1 cellular context compared by ENCODE assay signal in the genomic region with DNA sequence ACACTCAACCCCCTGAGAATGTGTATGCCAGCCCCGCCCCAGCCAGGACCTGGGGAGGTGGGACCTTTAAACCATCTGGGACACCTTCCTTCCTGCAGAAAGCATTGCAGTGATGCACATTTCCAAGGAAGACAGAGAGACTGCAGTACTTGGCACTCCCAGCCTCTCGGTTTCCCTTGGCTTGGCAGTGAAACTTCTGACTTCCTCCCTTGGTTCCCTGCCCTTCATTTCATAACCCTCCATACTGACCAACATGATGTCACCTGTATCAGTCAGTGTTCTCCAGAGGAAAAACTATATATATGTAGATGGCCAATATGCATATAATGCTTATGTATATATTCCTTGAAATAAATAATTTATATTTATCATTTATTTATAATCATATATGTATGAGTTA.
TF ChIP-seq lines count a peak whose summit lies in the region.

No MANE protein-coding gene starts in this region.

TF ChIP-seq in GM23338, 12 proteins besides CTCF, POLR2A, EP300 and RAD21 (continued from another document):
- TF ChIP-seq, protein P1, sequence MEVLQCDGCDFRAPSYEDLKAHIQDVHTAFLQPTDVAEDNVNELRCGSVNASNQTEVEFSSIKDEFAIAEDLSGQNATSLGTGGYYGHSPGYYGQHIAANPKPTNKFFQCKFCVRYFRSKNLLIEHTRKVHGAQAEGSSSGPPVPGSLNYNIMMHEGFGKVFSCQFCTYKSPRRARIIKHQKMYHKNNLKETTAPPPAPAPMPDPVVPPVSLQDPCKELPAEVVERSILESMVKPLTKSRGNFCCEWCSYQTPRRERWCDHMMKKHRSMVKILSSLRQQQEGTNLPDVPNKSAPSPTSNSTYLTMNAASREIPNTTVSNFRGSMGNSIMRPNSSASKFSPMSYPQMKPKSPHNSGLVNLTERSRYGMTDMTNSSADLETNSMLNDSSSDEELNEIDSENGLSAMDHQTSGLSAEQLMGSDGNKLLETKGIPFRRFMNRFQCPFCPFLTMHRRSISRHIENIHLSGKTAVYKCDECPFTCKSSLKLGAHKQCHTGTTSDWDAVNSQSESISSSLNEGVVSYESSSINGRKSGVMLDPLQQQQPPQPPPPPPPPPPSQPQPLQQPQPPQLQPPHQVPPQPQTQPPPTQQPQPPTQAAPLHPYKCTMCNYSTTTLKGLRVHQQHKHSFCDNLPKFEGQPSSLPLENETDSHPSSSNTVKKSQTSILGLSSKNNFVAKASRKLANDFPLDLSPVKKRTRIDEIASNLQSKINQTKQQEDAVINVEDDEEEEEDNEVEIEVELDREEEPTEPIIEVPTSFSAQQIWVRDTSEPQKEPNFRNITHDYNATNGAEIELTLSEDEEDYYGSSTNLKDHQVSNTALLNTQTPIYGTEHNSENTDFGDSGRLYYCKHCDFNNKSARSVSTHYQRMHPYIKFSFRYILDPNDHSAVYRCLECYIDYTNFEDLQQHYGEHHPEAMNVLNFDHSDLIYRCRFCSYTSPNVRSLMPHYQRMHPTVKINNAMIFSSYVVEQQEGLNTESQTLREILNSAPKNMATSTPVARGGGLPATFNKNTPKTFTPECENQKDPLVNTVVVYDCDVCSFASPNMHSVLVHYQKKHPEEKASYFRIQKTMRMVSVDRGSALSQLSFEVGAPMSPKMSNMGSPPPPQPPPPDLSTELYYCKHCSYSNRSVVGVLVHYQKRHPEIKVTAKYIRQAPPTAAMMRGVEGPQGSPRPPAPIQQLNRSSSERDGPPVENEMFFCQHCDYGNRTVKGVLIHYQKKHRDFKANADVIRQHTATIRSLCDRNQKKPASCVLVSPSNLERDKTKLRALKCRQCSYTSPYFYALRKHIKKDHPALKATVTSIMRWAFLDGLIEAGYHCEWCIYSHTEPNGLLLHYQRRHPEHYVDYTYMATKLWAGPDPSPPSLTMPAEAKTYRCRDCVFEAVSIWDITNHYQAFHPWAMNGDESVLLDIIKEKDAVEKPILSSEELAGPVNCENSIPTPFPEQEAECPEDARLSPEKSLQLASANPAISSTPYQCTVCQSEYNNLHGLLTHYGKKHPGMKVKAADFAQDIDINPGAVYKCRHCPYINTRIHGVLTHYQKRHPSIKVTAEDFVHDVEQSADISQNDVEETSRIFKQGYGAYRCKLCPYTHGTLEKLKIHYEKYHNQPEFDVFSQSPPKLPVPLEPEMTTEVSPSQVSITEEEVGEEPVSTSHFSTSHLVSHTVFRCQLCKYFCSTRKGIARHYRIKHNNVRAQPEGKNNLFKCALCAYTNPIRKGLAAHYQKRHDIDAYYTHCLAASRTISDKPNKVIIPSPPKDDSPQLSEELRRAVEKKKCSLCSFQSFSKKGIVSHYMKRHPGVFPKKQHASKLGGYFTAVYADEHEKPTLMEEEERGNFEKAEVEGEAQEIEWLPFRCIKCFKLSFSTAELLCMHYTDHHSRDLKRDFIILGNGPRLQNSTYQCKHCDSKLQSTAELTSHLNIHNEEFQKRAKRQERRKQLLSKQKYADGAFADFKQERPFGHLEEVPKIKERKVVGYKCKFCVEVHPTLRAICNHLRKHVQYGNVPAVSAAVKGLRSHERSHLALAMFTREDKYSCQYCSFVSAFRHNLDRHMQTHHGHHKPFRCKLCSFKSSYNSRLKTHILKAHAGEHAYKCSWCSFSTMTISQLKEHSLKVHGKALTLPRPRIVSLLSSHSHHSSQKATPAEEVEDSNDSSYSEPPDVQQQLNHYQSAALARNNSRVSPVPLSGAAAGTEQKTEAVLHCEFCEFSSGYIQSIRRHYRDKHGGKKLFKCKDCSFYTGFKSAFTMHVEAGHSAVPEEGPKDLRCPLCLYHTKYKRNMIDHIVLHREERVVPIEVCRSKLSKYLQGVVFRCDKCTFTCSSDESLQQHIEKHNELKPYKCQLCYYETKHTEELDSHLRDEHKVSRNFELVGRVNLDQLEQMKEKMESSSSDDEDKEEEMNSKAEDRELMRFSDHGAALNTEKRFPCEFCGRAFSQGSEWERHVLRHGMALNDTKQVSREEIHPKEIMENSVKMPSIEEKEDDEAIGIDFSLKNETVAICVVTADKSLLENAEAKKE (CRISPR knock-in tag; IDR thresholded peaks at IDR 0.05), result no peak
- TF ChIP-seq STAT1 (IDR thresholded peaks at IDR 0.05; ENCODE audit: unreplicated experiment) (no peak), NANOG (IDR thresholded peaks at IDR 0.05; ENCODE audit: borderline replicate concordance) (no peak), JUNB (IDR thresholded peaks at IDR 0.05; ENCODE audit: unreplicated experiment) (no peak)
- TF ChIP-seq, protein P2, sequence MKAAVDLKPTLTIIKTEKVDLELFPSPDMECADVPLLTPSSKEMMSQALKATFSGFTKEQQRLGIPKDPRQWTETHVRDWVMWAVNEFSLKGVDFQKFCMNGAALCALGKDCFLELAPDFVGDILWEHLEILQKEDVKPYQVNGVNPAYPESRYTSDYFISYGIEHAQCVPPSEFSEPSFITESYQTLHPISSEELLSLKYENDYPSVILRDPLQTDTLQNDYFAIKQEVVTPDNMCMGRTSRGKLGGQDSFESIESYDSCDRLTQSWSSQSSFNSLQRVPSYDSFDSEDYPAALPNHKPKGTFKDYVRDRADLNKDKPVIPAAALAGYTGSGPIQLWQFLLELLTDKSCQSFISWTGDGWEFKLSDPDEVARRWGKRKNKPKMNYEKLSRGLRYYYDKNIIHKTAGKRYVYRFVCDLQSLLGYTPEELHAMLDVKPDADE (IDR thresholded peaks at IDR 0.05), result no peak
- TF ChIP-seq, protein P3, sequence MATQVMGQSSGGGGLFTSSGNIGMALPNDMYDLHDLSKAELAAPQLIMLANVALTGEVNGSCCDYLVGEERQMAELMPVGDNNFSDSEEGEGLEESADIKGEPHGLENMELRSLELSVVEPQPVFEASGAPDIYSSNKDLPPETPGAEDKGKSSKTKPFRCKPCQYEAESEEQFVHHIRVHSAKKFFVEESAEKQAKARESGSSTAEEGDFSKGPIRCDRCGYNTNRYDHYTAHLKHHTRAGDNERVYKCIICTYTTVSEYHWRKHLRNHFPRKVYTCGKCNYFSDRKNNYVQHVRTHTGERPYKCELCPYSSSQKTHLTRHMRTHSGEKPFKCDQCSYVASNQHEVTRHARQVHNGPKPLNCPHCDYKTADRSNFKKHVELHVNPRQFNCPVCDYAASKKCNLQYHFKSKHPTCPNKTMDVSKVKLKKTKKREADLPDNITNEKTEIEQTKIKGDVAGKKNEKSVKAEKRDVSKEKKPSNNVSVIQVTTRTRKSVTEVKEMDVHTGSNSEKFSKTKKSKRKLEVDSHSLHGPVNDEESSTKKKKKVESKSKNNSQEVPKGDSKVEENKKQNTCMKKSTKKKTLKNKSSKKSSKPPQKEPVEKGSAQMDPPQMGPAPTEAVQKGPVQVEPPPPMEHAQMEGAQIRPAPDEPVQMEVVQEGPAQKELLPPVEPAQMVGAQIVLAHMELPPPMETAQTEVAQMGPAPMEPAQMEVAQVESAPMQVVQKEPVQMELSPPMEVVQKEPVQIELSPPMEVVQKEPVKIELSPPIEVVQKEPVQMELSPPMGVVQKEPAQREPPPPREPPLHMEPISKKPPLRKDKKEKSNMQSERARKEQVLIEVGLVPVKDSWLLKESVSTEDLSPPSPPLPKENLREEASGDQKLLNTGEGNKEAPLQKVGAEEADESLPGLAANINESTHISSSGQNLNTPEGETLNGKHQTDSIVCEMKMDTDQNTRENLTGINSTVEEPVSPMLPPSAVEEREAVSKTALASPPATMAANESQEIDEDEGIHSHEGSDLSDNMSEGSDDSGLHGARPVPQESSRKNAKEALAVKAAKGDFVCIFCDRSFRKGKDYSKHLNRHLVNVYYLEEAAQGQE (IDR thresholded peaks at IDR 0.05; ENCODE audit: unreplicated experiment), result no peak
